Comparison of ENCODE assay signal across 1 cellular context in the genomic region with DNA sequence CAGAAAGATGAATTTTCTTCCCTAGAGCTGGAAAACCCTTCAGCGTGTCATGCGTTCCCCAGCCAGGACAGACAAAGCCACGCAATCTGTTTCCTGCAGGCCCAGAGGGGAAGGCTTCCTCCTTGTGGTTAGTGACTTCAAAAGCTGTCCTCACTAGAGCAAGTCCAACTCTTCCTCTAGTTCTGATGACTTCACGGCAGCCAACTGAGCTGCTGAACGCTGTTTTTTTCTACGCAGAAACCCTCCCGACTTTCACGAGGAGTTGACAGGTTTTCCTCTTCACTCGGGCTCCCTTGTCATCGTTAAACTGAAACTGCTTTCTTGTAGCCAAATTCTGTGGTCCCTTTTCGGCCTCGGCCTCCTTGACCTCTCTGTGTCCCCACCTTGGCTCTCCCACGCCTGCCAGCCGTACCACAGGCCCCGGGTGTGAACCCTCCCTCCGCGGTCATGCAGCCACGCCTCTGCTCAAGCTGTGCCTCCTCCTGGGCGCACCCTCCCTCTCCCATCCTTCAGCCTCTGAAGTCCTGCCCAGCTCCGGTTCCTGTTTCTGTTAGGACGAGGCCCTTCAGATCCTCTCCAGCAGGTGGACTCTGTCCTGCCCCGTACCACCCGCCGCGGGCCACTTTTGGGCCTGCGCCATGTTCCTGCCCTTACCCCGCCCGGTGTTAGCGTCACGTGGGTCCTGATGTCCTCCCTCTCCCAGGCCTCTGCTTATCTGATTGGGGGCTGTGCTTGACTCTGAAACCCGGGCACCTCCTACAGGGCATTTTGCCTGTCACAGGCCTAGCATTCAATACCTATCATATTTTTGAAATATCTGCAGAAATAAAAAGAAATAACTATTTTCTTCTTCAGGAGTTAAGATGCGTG.
A peak's percentile ranks its signal among the peaks of the same experiment; 100 is the strongest.
TF ChIP-seq lines count a peak whose summit lies in the region.

No MANE protein-coding gene starts in this region.

TF ChIP-seq in K562, 482 proteins besides CTCF, POLR2A, EP300 and RAD21 (continued from another document and continues in another):
- TF ChIP-seq RFX7 (CRISPR knock-in tag; IDR thresholded peaks at IDR 0.05) (no peak), ELF4 (CRISPR knock-in tag; IDR thresholded peaks at IDR 0.05) (peak; percentile 14; the same call in 1 of the 2 replicates), MAFK (IDR thresholded peaks at IDR 0.05; ENCODE audit: low read length) (0 out of 2 replicates have a peak, but pooled peaks have one; percentile 29), RBM22 (IDR thresholded peaks at IDR 0.05; ENCODE audit: low read depth, low read length, poor library complexity, severe bottlenecking) (no peak), ZKSCAN1 (IDR thresholded peaks at IDR 0.05; ENCODE audit: low read depth, low read length) (no peak; the same call in 1 of the 2 replicates), MIER1 (IDR thresholded peaks at IDR 0.05; ENCODE audit: low read depth) (no peak), THAP12 (CRISPR knock-in tag; IDR thresholded peaks at IDR 0.05) (peak; percentile 66; the same call in 1 of the 2 replicates), MCM5 (IDR thresholded peaks at IDR 0.05; ENCODE audit: low read depth) (no peak), ZNF282 (CRISPR knock-in tag; IDR thresholded peaks at IDR 0.05) (no peak), MED1 (CRISPR knock-in tag; IDR thresholded peaks at IDR 0.05; ENCODE audit: borderline replicate concordance) (no peak), KAT2B (IDR thresholded peaks at IDR 0.05; ENCODE audit: low read depth, low read length) (no peak), ZNF316 (IDR thresholded peaks at IDR 0.05) (no peak), GTF2F1 (IDR thresholded peaks at IDR 0.05; ENCODE audit: low read depth, low read length) (0 out of 2 replicates have a peak, but pooled peaks have one; percentile 47), ATF7 (IDR thresholded peaks at IDR 0.05) (peak; percentile 90), NCOA1 (IDR thresholded peaks at IDR 0.05; ENCODE audit: low read depth) (peak; percentile 84), BACH1 (tag; IDR thresholded peaks at IDR 0.05) (0 out of 2 replicates have a peak, but pooled peaks have one; percentile 48), CHD1 (IDR thresholded peaks at IDR 0.05; ENCODE audit: low read length) (no peak), THRAP3 (IDR thresholded peaks at IDR 0.05; ENCODE audit: borderline replicate concordance) (peak; percentile 24; the same call in 1 of the 2 replicates), NFIC (IDR thresholded peaks at IDR 0.05) (peak; percentile 96), HDAC1 (IDR thresholded peaks at IDR 0.05) (peak in 1 of 2 experiments; percentile 89; a peak in 2 of 4 replicates), MAZ (CRISPR knock-in tag; conservative IDR thresholded peaks at IDR 0.05 in 1 of 2, IDR thresholded peaks at IDR 0.05 in 1 of 2) (peak; percentile 94 to 97), ZNF124 (CRISPR knock-in tag; IDR thresholded peaks at IDR 0.05) (no peak), FOXA3 (CRISPR knock-in tag; conservative IDR thresholded peaks at IDR 0.05 in 1 of 2, IDR thresholded peaks at IDR 0.05 in 1 of 2) (0 out of 4 replicates have a peak, but pooled peaks of 1 of the 2 experiments have one; percentile 31), ZEB2 (IDR thresholded peaks at IDR 0.05) (peak; percentile 54; the same call in 1 of the 2 replicates), TBL1XR1 (IDR thresholded peaks at IDR 0.05; ENCODE audit: low read length in 2 of 2) (peak in 1 of 2 experiments; percentile 76; a peak in 3 of 4 replicates), IFI16 (CRISPR knock-in tag; IDR thresholded peaks at IDR 0.05) (no peak), ZNF445 (CRISPR knock-in tag; IDR thresholded peaks at IDR 0.05; ENCODE audit: low read depth) (no peak; the same call in 1 of the 2 replicates), PTBP1 (IDR thresholded peaks at IDR 0.05; ENCODE audit: low read depth, low read length) (no peak), E2F3 (CRISPR knock-in tag; IDR thresholded peaks at IDR 0.05) (no peak), TRIM24 (IDR thresholded peaks at IDR 0.05) (peak in 1 of 2 experiments; percentile 30; a peak in 1 of 4 replicates), DPF2 (IDR thresholded peaks at IDR 0.05) (peak; percentile 88), WHSC1 (IDR thresholded peaks at IDR 0.05; ENCODE audit: low read length) (no peak), CREB1 (IDR thresholded peaks at IDR 0.05) (peak; percentile 77), CREB1 (CRISPR knock-in tag; IDR thresholded peaks at IDR 0.05) (peak; percentile 70; the same call in 1 of the 2 replicates), CREM (IDR thresholded peaks at IDR 0.05; ENCODE audit: low read depth) (peak; percentile 91), ZFP1 (CRISPR knock-in tag; IDR thresholded peaks at IDR 0.05) (no peak), MITF (IDR thresholded peaks at IDR 0.05) (peak; percentile 88), BRCA1 (IDR thresholded peaks at IDR 0.05) (no peak), BRCA1 (CRISPR knock-in tag; IDR thresholded peaks at IDR 0.05) (no peak), TEAD2 (tag; IDR thresholded peaks at IDR 0.05) (no peak), ZNF232 (CRISPR knock-in tag; IDR thresholded peaks at IDR 0.05) (no peak), ETV1 (tag; conservative IDR thresholded peaks at IDR 0.05; ENCODE audit: low read depth) (peak; percentile 86)
- TF ChIP-seq, protein P1, sequence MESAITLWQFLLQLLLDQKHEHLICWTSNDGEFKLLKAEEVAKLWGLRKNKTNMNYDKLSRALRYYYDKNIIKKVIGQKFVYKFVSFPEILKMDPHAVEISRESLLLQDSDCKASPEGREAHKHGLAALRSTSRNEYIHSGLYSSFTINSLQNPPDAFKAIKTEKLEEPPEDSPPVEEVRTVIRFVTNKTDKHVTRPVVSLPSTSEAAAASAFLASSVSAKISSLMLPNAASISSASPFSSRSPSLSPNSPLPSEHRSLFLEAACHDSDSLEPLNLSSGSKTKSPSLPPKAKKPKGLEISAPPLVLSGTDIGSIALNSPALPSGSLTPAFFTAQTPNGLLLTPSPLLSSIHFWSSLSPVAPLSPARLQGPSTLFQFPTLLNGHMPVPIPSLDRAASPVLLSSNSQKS (CRISPR knock-in tag; IDR thresholded peaks at IDR 0.05): no peak
- TF ChIP-seq, protein P2, sequence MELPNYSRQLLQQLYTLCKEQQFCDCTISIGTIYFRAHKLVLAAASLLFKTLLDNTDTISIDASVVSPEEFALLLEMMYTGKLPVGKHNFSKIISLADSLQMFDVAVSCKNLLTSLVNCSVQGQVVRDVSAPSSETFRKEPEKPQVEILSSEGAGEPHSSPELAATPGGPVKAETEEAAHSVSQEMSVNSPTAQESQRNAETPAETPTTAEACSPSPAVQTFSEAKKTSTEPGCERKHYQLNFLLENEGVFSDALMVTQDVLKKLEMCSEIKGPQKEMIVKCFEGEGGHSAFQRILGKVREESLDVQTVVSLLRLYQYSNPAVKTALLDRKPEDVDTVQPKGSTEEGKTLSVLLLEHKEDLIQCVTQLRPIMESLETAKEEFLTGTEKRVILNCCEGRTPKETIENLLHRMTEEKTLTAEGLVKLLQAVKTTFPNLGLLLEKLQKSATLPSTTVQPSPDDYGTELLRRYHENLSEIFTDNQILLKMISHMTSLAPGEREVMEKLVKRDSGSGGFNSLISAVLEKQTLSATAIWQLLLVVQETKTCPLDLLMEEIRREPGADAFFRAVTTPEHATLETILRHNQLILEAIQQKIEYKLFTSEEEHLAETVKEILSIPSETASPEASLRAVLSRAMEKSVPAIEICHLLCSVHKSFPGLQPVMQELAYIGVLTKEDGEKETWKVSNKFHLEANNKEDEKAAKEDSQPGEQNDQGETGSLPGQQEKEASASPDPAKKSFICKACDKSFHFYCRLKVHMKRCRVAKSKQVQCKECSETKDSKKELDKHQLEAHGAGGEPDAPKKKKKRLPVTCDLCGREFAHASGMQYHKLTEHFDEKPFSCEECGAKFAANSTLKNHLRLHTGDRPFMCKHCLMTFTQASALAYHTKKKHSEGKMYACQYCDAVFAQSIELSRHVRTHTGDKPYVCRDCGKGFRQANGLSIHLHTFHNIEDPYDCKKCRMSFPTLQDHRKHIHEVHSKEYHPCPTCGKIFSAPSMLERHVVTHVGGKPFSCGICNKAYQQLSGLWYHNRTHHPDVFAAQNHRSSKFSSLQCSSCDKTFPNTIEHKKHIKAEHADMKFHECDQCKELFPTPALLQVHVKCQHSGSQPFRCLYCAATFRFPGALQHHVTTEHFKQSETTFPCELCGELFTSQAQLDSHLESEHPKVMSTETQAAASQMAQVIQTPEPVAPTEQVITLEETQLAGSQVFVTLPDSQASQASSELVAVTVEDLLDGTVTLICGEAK (IDR thresholded peaks at IDR 0.05): peak; percentile 71
- TF ChIP-seq, protein P2 (CRISPR knock-in tag; IDR thresholded peaks at IDR 0.05): no peak
- TF ChIP-seq, protein P3, sequence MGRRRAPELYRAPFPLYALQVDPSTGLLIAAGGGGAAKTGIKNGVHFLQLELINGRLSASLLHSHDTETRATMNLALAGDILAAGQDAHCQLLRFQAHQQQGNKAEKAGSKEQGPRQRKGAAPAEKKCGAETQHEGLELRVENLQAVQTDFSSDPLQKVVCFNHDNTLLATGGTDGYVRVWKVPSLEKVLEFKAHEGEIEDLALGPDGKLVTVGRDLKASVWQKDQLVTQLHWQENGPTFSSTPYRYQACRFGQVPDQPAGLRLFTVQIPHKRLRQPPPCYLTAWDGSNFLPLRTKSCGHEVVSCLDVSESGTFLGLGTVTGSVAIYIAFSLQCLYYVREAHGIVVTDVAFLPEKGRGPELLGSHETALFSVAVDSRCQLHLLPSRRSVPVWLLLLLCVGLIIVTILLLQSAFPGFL (CRISPR knock-in tag; IDR thresholded peaks at IDR 0.05): no peak
